Comparison of ENCODE assay signal across 9 cellular contexts in genomic region chr2:161905389-161906046, GRCh38.
A peak's percentile ranks its signal among the peaks of the same experiment; 100 is the strongest.
DNase-seq lines count a peak whose midpoint lies in the region; ATAC-seq and TF ChIP-seq lines count a peak whose summit lies in the region.
"Had no signal": no experiment of that assay in that cellular context is flagged by ENCODE, and none has a peak within 500 bp of the region (broad histone marks: within the 10 kb centered on the region; RNA-seq: fewer than 3 reads in every experiment).

No MANE protein-coding gene starts in this region.

- TF ChIP-seq CTCF in HEK293 (tag by site-specific recombination; IDR thresholded peaks at IDR 0.05) (no peak), astrocyte of the cerebellum (IDR thresholded peaks at IDR 0.05; ENCODE audit: low read depth, low read length, missing control alignments) (no peak)

- peak overlapping the region; percentile 33 for H3K4me3 Mint-ChIP-seq in activated CD4-positive, alpha-beta T cell treated with anti-CD3 and anti-CD28 coated beads, Interleukin-2, amount 10 ng/mL, durations not matched to agents 24 days and 14 days
- H3K4me3 Mint-ChIP-seq in stimulated activated naive CD8-positive, alpha-beta T cell treated with anti-CD3 and anti-CD28 coated beads, Interleukin-15, amount 100 ng/mL, for 72 hours = peak overlapping the region in 1 of 2 donors; percentile 17
- H3K4me3 Mint-ChIP-seq: CD4-positive, CD25-positive, alpha-beta regulatory T cell had no signal

- peak; percentile 86 for ATAC-seq in stimulated activated naive CD8-positive, alpha-beta T cell treated with anti-CD3 and anti-CD28 coated beads, Interleukin-15, amount 100 ng/mL, for 72 hours

- H3K36me3 Mint-ChIP-seq in activated CD4-positive, alpha-beta T cell treated with anti-CD3 and anti-CD28 coated beads, Interleukin-2, amount 10 ng/mL, durations not matched to agents 24 days and 14 days (ENCODE audit: low read depth) = no peaks in the 10 kb centered on the region
- H3K36me3 Mint-ChIP-seq: CD4-positive, CD25-positive, alpha-beta regulatory T cell had no signal

- peaks cover 7% of the 10 kb centered on the region for H3K4me1 Mint-ChIP-seq in activated CD4-positive, alpha-beta T cell treated with anti-CD3 and anti-CD28 coated beads, Interleukin-2, amount 10 ng/mL, durations not matched to agents 24 days and 14 days
- H3K4me1 Mint-ChIP-seq in stimulated activated naive CD8-positive, alpha-beta T cell treated with anti-CD3 and anti-CD28 coated beads, Interleukin-15, amount 100 ng/mL, for 72 hours = peaks cover 6% of the 10 kb centered on the region

- H3K27me3 ChIP-seq in H7 (ENCODE audit: control insufficient read depth, insufficient read depth, low read length) = no peaks in the 10 kb centered on the region

- no peak overlapping the region for H3K4me3 ChIP-seq in HEK293 (ENCODE audit: low read depth, low read length)
- no peak overlapping the region for H3K4me3 ChIP-seq in astrocyte of the cerebellum (ENCODE audit: low read depth, low read length)
- no peak overlapping the region for H3K4me3 ChIP-seq in H7 (ENCODE audit: insufficient read depth, low read depth, low read length)

- H3K27me3 Mint-ChIP-seq in activated CD4-positive, alpha-beta T cell treated with anti-CD3 and anti-CD28 coated beads, Interleukin-2, amount 10 ng/mL, durations not matched to agents 24 days and 14 days = peaks cover 3% of the 10 kb centered on the region
- H3K27me3 Mint-ChIP-seq in stimulated activated naive CD8-positive, alpha-beta T cell treated with anti-CD3 and anti-CD28 coated beads, Interleukin-15, amount 100 ng/mL, for 72 hours = no peaks in the 10 kb centered on the region

- intact Hi-C loops in activated CD4-positive, alpha-beta T cell treated with anti-CD3 and anti-CD28 coated beads, Interleukin-2, amount 10 ng/mL, durations not matched to agents 24 days and 14 days (cut with micrococcal nuclease) = no loop called here

- H3K36me3 ChIP-seq in HEK293 (ENCODE audit: control insufficient read depth in 2 of 2, insufficient read depth in 1 of 2, low read length in 2 of 2) = no peaks in the 10 kb centered on the region
- no peaks in the 10 kb centered on the region for H3K36me3 ChIP-seq in H7 (replicated peaks; ENCODE audit: control insufficient read depth, insufficient read depth, low read length)

- H3K9me3 ChIP-seq in HEK293 (ENCODE audit: control insufficient read depth, insufficient read depth, low read depth, low read length) = no peaks in the 10 kb centered on the region

- CTCF ChIA-PET in HEK293 (lab: Yijun Ruan, JAX) = no interaction called here

- in situ Hi-C loops in astrocyte of the cerebellum (cut with HindIII; ENCODE audit: low sequenced_read_pairs) = no loop called here

- peak; percentile 58 for DNase-seq in activated CD4-positive, alpha-beta T cell treated with anti-CD3 and anti-CD28 coated beads, Interleukin-2, amount 10 ng/mL, durations not matched to agents 24 days and 14 days
- no peak for DNase-seq in activated CD4-positive, alpha-beta T cell treated with anti-CD3 and anti-CD28 coated beads, Interleukin-2, amount 50 U/mL, for 4 hours
- DNase-seq in NCI-H1092 (lab: John Stamatoyannopoulos, UW) = peak; percentile 29
- DNase-seq in astrocyte of the cerebellum (ENCODE audit: low read depth) = peak; percentile 72
- peak in 1 of 2 donors; percentile 15 for DNase-seq in stimulated activated naive CD8-positive, alpha-beta T cell treated with anti-CD3 and anti-CD28 coated beads, Interleukin-15, amount 100 ng/mL, for 72 hours
- DNase-seq in activated CD4-positive, CD25-positive, alpha-beta regulatory T cell (lab: John Stamatoyannopoulos, UW) = no peak
- DNase-seq in H7 = no peak

- no peaks in the 10 kb centered on the region for H3K4me1 ChIP-seq in HEK293 (ENCODE audit: control insufficient read depth, insufficient read depth, low read length)

- H3K27ac Mint-ChIP-seq in activated CD4-positive, alpha-beta T cell treated with anti-CD3 and anti-CD28 coated beads, Interleukin-2, amount 10 ng/mL, durations not matched to agents 24 days and 14 days = no peak overlapping the region
- H3K27ac Mint-ChIP-seq in stimulated activated naive CD8-positive, alpha-beta T cell treated with anti-CD3 and anti-CD28 coated beads, Interleukin-15, amount 100 ng/mL, for 72 hours = peak overlapping the region in 1 of 2 donors; percentile 73
- H3K27ac Mint-ChIP-seq: CD4-positive, CD25-positive, alpha-beta regulatory T cell had no signal

- no peak overlapping the region for H3K27ac ChIP-seq in HEK293 (ENCODE audit: extremely low read depth, low read depth, low read length)

- H3K9me3 Mint-ChIP-seq in activated CD4-positive, alpha-beta T cell treated with anti-CD3 and anti-CD28 coated beads, Interleukin-2, amount 10 ng/mL, durations not matched to agents 24 days and 14 days = no peaks in the 10 kb centered on the region
- H3K9me3 Mint-ChIP-seq in stimulated activated naive CD8-positive, alpha-beta T cell treated with anti-CD3 and anti-CD28 coated beads, Interleukin-15, amount 100 ng/mL, for 72 hours = peaks cover 0 to 7% of the 10 kb centered on the region in 2 donors
- H3K9me3 Mint-ChIP-seq: CD4-positive, CD25-positive, alpha-beta regulatory T cell had no signal

- POLR2A ChIA-PET in HEK293 (lab: Yijun Ruan, JAX) = no interaction called here

TF ChIP-seq in HEK293, 187 proteins besides CTCF, POLR2A, EP300 and RAD21 (continues in another document):
- 0 out of 2 replicates have a peak, but pooled peaks have one; percentile 15 for TF ChIP-seq ZNF366 (tag by site-specific recombination; conservative IDR thresholded peaks at IDR 0.05)
- TF ChIP-seq ZEB2 (tag by site-specific recombination; IDR thresholded peaks at IDR 0.05) = peak; percentile 55; the same call in 1 of the 2 replicates
- TF ChIP-seq SETDB1 (IDR thresholded peaks at IDR 0.05; ENCODE audit: insufficient read length, low read length) = peak; percentile 64
- no peak for TF ChIP-seq ZNF530 (tag by site-specific recombination; IDR thresholded peaks at IDR 0.05; ENCODE audit: low read depth)
- TF ChIP-seq MZF1 (tag by site-specific recombination; IDR thresholded peaks at IDR 0.05; ENCODE audit: borderline replicate concordance) = no peak
- TF ChIP-seq ZBTB17 (tag by site-specific recombination; IDR thresholded peaks at IDR 0.05) = 0 out of 2 replicates have a peak, but pooled peaks have one; percentile 34
- TF ChIP-seq TRIM28 (IDR thresholded peaks at IDR 0.05; ENCODE audit: borderline replicate concordance, low read length) = peak; percentile 74
- TF ChIP-seq ZNF175 (tag by site-specific recombination; IDR thresholded peaks at IDR 0.05) = no peak
- no peak for TF ChIP-seq ZBTB8A (tag by site-specific recombination; IDR thresholded peaks at IDR 0.05)
- no peak for TF ChIP-seq ZNF174 (tag by site-specific recombination; IDR thresholded peaks at IDR 0.05)
- TF ChIP-seq ZNF707 (tag by site-specific recombination; IDR thresholded peaks at IDR 0.05) = no peak
- TF ChIP-seq, protein P1, sequence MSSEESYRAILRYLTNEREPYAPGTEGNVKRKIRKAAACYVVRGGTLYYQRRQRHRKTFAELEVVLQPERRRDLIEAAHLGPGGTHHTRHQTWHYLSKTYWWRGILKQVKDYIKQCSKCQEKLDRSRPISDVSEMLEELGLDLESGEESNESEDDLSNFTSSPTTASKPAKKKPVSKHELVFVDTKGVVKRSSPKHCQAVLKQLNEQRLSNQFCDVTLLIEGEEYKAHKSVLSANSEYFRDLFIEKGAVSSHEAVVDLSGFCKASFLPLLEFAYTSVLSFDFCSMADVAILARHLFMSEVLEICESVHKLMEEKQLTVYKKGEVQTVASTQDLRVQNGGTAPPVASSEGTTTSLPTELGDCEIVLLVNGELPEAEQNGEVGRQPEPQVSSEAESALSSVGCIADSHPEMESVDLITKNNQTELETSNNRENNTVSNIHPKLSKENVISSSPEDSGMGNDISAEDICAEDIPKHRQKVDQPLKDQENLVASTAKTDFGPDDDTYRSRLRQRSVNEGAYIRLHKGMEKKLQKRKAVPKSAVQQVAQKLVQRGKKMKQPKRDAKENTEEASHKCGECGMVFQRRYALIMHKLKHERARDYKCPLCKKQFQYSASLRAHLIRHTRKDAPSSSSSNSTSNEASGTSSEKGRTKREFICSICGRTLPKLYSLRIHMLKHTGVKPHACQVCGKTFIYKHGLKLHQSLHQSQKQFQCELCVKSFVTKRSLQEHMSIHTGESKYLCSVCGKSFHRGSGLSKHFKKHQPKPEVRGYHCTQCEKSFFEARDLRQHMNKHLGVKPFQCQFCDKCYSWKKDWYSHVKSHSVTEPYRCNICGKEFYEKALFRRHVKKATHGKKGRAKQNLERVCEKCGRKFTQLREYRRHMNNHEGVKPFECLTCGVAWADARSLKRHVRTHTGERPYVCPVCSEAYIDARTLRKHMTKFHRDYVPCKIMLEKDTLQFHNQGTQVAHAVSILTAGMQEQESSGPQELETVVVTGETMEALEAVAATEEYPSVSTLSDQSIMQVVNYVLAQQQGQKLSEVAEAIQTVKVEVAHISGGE (tag by site-specific recombination; conservative IDR thresholded peaks at IDR 0.05; ENCODE audit: low read depth) = no peak
- TF ChIP-seq ZFHX2 (tag by site-specific recombination; conservative IDR thresholded peaks at IDR 0.05) = no peak
- TF ChIP-seq, protein P2, sequence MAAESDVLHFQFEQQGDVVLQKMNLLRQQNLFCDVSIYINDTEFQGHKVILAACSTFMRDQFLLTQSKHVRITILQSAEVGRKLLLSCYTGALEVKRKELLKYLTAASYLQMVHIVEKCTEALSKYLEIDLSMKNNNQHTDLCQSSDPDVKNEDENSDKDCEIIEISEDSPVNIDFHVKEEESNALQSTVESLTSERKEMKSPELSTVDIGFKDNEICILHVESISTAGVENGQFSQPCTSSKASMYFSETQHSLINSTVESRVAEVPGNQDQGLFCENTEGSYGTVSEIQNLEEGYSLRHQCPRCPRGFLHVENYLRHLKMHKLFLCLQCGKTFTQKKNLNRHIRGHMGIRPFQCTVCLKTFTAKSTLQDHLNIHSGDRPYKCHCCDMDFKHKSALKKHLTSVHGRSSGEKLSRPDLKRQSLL (tag by site-specific recombination; IDR thresholded peaks at IDR 0.05) = no peak
- 0 out of 2 replicates have a peak, but pooled peaks have one; percentile 21 for TF ChIP-seq GLI2 (tag by site-specific recombination; IDR thresholded peaks at IDR 0.05; ENCODE audit: borderline replicate concordance, low read depth)
- peak; percentile 93 for TF ChIP-seq OSR2 (tag by site-specific recombination; IDR thresholded peaks at IDR 0.05)

Comparison
In these comparisons a context has a peak if more than half of its experiments do, and no peak if none do; other contexts are left out.
1. DNase-seq: peak in activated CD4-positive, alpha-beta T cell treated with anti-CD3 and anti-CD28 coated beads, Interleukin-2, amount 10 ng/mL, durations not matched to agents 24 days and 14 days (single experiment), NCI-H1092 (single experiment) and astrocyte of the cerebellum (single experiment); none in activated CD4-positive, alpha-beta T cell treated with anti-CD3 and anti-CD28 coated beads, Interleukin-2, amount 50 U/mL, for 4 hours (0 of 2), activated CD4-positive, CD25-positive, alpha-beta regulatory T cell (0 of 4) and H7 (single experiment).